Comparison of ENCODE assay signal across 9 cellular contexts in genomic region chr3:185575108-185575869, GRCh38. TPM values are rescaled to one million over a fixed set of nuclear protein-coding genes. Genes with fewer than 3 reads are reported as not detected.
DNase-seq lines count a peak whose midpoint lies in the region; ATAC-seq and TF ChIP-seq lines count a peak whose summit lies in the region.
"Not testable (repeated sequence)": the region's sequence is repeated elsewhere in the genome, so short reads cannot be mapped to it uniquely, and the experiment has no call there.
"Had no signal": no experiment of that assay in that cellular context is flagged by ENCODE, and none has a peak within 500 bp of the region (broad histone marks: within the 10 kb centered on the region; RNA-seq: fewer than 3 reads in every experiment).

No MANE protein-coding gene starts in this region.

- H3K9me3 ChIP-seq in right lobe of liver = not testable (repeated sequence)

- not testable (repeated sequence) for TF ChIP-seq POLR2A in right lobe of liver (IDR thresholded peaks at IDR 0.05)

- not testable (repeated sequence) for H3K27ac ChIP-seq in right lobe of liver

- not testable (repeated sequence) for H3K4me3 Mint-ChIP-seq in activated CD4-positive, alpha-beta memory T cell treated with anti-CD3 and anti-CD28 coated beads for 36 hours; stimulated activated naive CD8-positive, alpha-beta T cell treated with anti-CD3 and anti-CD28 coated beads, Interleukin-15, amount 100 ng/mL, for 72 hours

- DNase-seq in DMS79 (lab: John Stamatoyannopoulos, UW) (peak; percentile 68), M059J (ENCODE audit: low read depth) (peak; percentile 71), NOMO-1 (lab: John Stamatoyannopoulos, UW; ENCODE audit: unreplicated experiment in 2 of 2) (peak; percentile 68 to 83)
- peak; percentile 50 for DNase-seq in activated CD4-positive, alpha-beta memory T cell treated with anti-CD3 and anti-CD28 coated beads for 36 hours
- DNase-seq in effector CD8-positive, alpha-beta T cell (lab: John Stamatoyannopoulos, UW) = peak; percentile 18
- DNase-seq in right lobe of liver = not testable (repeated sequence)
- peak; percentile 54 to 55 for DNase-seq in stimulated activated naive CD8-positive, alpha-beta T cell treated with anti-CD3 and anti-CD28 coated beads, Interleukin-15, amount 100 ng/mL, for 72 hours

- intact Hi-C loops in activated CD4-positive, alpha-beta memory T cell treated with anti-CD3 and anti-CD28 coated beads for 36 hours (cut with micrococcal nuclease) = loop anchor here (1.0 kb wide), 1 partner anchor 221 kb away; no protein-coding TSS in a partner anchor
- intact Hi-C loops in right lobe of liver (cut with DNase I) = not testable (repeated sequence)

- H3K9me3 Mint-ChIP-seq in activated CD4-positive, alpha-beta memory T cell treated with anti-CD3 and anti-CD28 coated beads for 36 hours = peaks cover 17% of the 10 kb centered on the region
- H3K9me3 Mint-ChIP-seq in stimulated activated naive CD8-positive, alpha-beta T cell treated with anti-CD3 and anti-CD28 coated beads, Interleukin-15, amount 100 ng/mL, for 72 hours = peaks cover 6 to 20% of the 10 kb centered on the region in 2 donors

- not testable (repeated sequence) for H3K4me3 ChIP-seq in right lobe of liver

- TF ChIP-seq CTCF in right lobe of liver (IDR thresholded peaks at IDR 0.05) = peak; percentile 55 to 68 (median 60)

- H3K27ac Mint-ChIP-seq in activated CD4-positive, alpha-beta memory T cell treated with anti-CD3 and anti-CD28 coated beads for 36 hours; stimulated activated naive CD8-positive, alpha-beta T cell treated with anti-CD3 and anti-CD28 coated beads, Interleukin-15, amount 100 ng/mL, for 72 hours: not testable (repeated sequence)

- not testable (repeated sequence) for H3K4me1 Mint-ChIP-seq in activated CD4-positive, alpha-beta memory T cell treated with anti-CD3 and anti-CD28 coated beads for 36 hours (ENCODE audit: low read depth); stimulated activated naive CD8-positive, alpha-beta T cell treated with anti-CD3 and anti-CD28 coated beads, Interleukin-15, amount 100 ng/mL, for 72 hours

- POLR2A ChIA-PET in activated CD4-positive, alpha-beta memory T cell treated with anti-CD3 and anti-CD28 coated beads for 36 hours (lab: Charles Lee) = not testable (repeated sequence)

- CTCF ChIA-PET in activated CD4-positive, alpha-beta memory T cell treated with anti-CD3 and anti-CD28 coated beads for 36 hours (lab: Charles Lee) = interaction anchor here (0.7 to 3.0 kb wide), 14 partner anchors 11 to 321 kb away, joined by 3 to 33 read pairs (median 4); partner anchors contain the start of genes SENP2 and TMEM41A

- WGBS in right lobe of liver (ENCODE audit: insufficient coverage, low coverage, low lambda C conversion rate, missing lambda C conversion rate) = 28% methylated on average over 13 of the region's 17 CpGs

- H3K36me3 ChIP-seq in right lobe of liver = not testable (repeated sequence)

- not testable (repeated sequence) for H3K4me1 ChIP-seq in right lobe of liver

- H3K27me3 Mint-ChIP-seq in activated CD4-positive, alpha-beta memory T cell treated with anti-CD3 and anti-CD28 coated beads for 36 hours; stimulated activated naive CD8-positive, alpha-beta T cell treated with anti-CD3 and anti-CD28 coated beads, Interleukin-15, amount 100 ng/mL, for 72 hours: not testable (repeated sequence)

- not testable (repeated sequence) for H3K36me3 Mint-ChIP-seq in activated CD4-positive, alpha-beta memory T cell treated with anti-CD3 and anti-CD28 coated beads for 36 hours

- H3K27me3 ChIP-seq in right lobe of liver = not testable (repeated sequence)

- ATAC-seq in GM21825 (IDR thresholded peaks at IDR 0.05; ENCODE audit: unreplicated experiment) = peak; percentile 69
- peak; percentile 72 to 84 (median 80) for ATAC-seq in right lobe of liver
- ATAC-seq in stimulated activated naive CD8-positive, alpha-beta T cell treated with anti-CD3 and anti-CD28 coated beads, Interleukin-15, amount 100 ng/mL, for 72 hours = peak; percentile 92

RNA-seq across cellular contexts. Expression of gene SENP2, which starts 10.8 kb away (rescaled TPM):
- 34.7 and 40.1 TPM in 2 replicates for total RNA-seq in M059J (2014; rRNA removed; shearing (Covaris generic))
- 10 to 100 TPM; 29.2 to 29.6 TPM for total RNA-seq in activated CD4-positive, alpha-beta memory T cell treated with anti-CD3 and anti-CD28 coated beads for 36 hours
- 10 to 100 TPM in 4 of 6 experiments, 1 to 10 TPM in 2; 7.8 to 26.8 (median 17.8) TPM for total RNA-seq in right lobe of liver

RNA-seq across cellular contexts. Expression of gene LIPH, which starts 22.9 kb away (rescaled TPM):
- 1.4 and 1.9 TPM in 2 replicates for total RNA-seq in M059J (2014; rRNA removed; shearing (Covaris generic))
- total RNA-seq in activated CD4-positive, alpha-beta memory T cell treated with anti-CD3 and anti-CD28 coated beads for 36 hours = not detected
- 1 to 10 TPM in 2 of 6 experiments, under 1 TPM in 3, not detected in 1; 0.07 to 1.4 (median 0.24) TPM for total RNA-seq in right lobe of liver
- total RNA-seq: frontal cortex had no signal
